8 cellular contexts compared by ENCODE assay signal in the genomic region with DNA sequence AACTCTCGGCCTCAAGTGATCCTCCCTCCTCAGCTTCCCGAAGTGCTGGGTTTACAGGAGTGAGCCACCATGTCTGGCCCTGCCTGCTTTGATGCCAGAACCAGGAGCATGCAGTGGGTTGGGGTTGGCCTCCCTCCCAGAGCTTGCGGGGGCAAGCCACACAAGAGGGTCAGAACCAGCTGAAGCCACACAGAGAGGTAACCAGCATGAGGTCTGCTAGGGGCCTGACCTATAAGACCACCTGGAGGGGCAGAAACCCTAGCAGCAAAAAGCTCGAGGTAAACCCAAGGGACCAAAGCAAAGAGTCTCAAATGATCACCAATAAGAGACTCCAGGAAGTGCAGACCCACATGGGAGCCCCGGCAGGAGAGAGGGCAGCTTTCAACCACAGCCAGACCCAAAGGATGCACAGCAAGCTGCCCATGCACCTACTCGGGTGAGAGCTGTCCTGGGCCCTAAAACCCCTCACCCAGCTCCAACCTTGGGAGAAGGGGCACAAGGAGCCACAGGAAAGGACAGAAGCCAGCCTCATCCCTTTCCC.
DNase-seq lines count a peak whose midpoint lies in the region; ATAC-seq and TF ChIP-seq lines count a peak whose summit lies in the region.

No MANE protein-coding gene starts in this region.

- H3K4me1 ChIP-seq in lower lobe of right lung = peaks cover 16% of the 10 kb centered on the region
- H3K4me1 ChIP-seq in tibial nerve = peaks cover 0 to 41% (median 17%) of the 10 kb centered on the region in 4 donors

- no peaks in the 10 kb centered on the region for H3K36me3 Mint-ChIP-seq in activated T-cell treated with anti-CD3 and anti-CD28 coated beads, Interleukin-2, amount 50 U/mL, for 24 hours (ENCODE audit: low read depth)

- peak overlapping the region; percentile 61 for H3K4me3 Mint-ChIP-seq in activated T-cell treated with anti-CD3 and anti-CD28 coated beads, Interleukin-2, amount 50 U/mL, for 24 hours

- H3K9me3 Mint-ChIP-seq in activated T-cell treated with anti-CD3 and anti-CD28 coated beads, Interleukin-2, amount 50 U/mL, for 24 hours = no peaks in the 10 kb centered on the region

- H3K9me3 ChIP-seq in lower lobe of right lung (no peaks in the 10 kb centered on the region), tibial nerve (no peaks in the 10 kb centered on the region)

- DNase-seq in activated T-cell treated with anti-CD3 and anti-CD28 coated beads, Interleukin-2, amount 50 U/mL, for 24 hours = peak; percentile 37
- DNase-seq in activated T-cell treated with anti-CD3 and anti-CD28 coated beads for 4 hours (no peak), lower lobe of right lung (peak; percentile 20), tibial nerve (ENCODE audit: low spot score in 2 of 2) (no peak)
- no peak for DNase-seq in activated CD8-positive, alpha-beta memory T cell treated with anti-CD3 and anti-CD28 coated beads for 24 hours

- no peak for TF ChIP-seq POLR2A in tibial nerve (IDR thresholded peaks at IDR 0.05)

- 75 to 76% methylated on average over 6 of the region's 6 CpGs for WGBS in tibial nerve, 2 donors

- H3K27me3 Mint-ChIP-seq in activated T-cell treated with anti-CD3 and anti-CD28 coated beads, Interleukin-2, amount 50 U/mL, for 24 hours = no peaks in the 10 kb centered on the region

- H3K4me3 ChIP-seq in lower lobe of right lung = peak overlapping the region; percentile 2
- no peak overlapping the region for H3K4me3 ChIP-seq in tibial nerve

- H3K27ac Mint-ChIP-seq in activated T-cell treated with anti-CD3 and anti-CD28 coated beads, Interleukin-2, amount 50 U/mL, for 24 hours = peak overlapping the region; percentile 96

- H3K36me3 ChIP-seq in lower lobe of right lung = no peaks in the 10 kb centered on the region
- H3K36me3 ChIP-seq in tibial nerve = no peaks in the 10 kb centered on the region

- TF ChIP-seq CTCF in lower lobe of right lung (IDR thresholded peaks at IDR 0.05) = no peak
- TF ChIP-seq CTCF in tibial nerve (IDR thresholded peaks at IDR 0.05) = no peak

- ATAC-seq in lower lobe of right lung (no peak), GM19324 (IDR thresholded peaks at IDR 0.05; ENCODE audit: low FRiP score, unreplicated experiment) (no peak), HG03354 (IDR thresholded peaks at IDR 0.05; ENCODE audit: poor library complexity, severe bottlenecking, unreplicated experiment) (no peak)

- H3K27ac ChIP-seq in angular gyrus (ENCODE audit: low read depth, low read length) = peak overlapping the region; percentile 52
- H3K27ac ChIP-seq in lower lobe of right lung = peak overlapping the region; percentile 84
- H3K27ac ChIP-seq in tibial nerve = peak overlapping the region; percentile 28 to 90 (median 83)

- no peak for TF ChIP-seq EP300 in tibial nerve (IDR thresholded peaks at IDR 0.05)

- H3K4me1 Mint-ChIP-seq in activated T-cell treated with anti-CD3 and anti-CD28 coated beads, Interleukin-2, amount 50 U/mL, for 24 hours (ENCODE audit: low read depth) = peaks cover 61% of the 10 kb centered on the region

- intact Hi-C loops in lower lobe of right lung (cut with DNase I) = no loop called here

- no peaks in the 10 kb centered on the region for H3K27me3 ChIP-seq in lower lobe of right lung (ENCODE audit: low read depth)
- H3K27me3 ChIP-seq in tibial nerve = no peaks in the 10 kb centered on the region

Comparison
In these comparisons a context has a peak if more than half of its experiments do, and no peak if none do; other contexts are left out.
1. DNase-seq: peak in activated T-cell treated with anti-CD3 and anti-CD28 coated beads, Interleukin-2, amount 50 U/mL, for 24 hours (single experiment) and lower lobe of right lung (single experiment); none in activated T-cell treated with anti-CD3 and anti-CD28 coated beads for 4 hours (single experiment), tibial nerve (0 of 2) and activated CD8-positive, alpha-beta memory T cell treated with anti-CD3 and anti-CD28 coated beads for 24 hours (single experiment).
2. Peak in every context shown above with its lines, with median percentiles within 50 percentile points of each other: H3K27ac ChIP-seq.